1 cellular context compared by ENCODE assay signal in genomic region chr2:35585972-35586371, GRCh38.
TF ChIP-seq lines count a peak whose summit lies in the region.

No MANE protein-coding gene starts in this region.

TF ChIP-seq in GM23338, 12 proteins besides CTCF, POLR2A, EP300 and RAD21 (continued from another document):
- no peak for TF ChIP-seq ZNF462 (CRISPR knock-in tag; IDR thresholded peaks at IDR 0.05)
